In the genomic region with DNA sequence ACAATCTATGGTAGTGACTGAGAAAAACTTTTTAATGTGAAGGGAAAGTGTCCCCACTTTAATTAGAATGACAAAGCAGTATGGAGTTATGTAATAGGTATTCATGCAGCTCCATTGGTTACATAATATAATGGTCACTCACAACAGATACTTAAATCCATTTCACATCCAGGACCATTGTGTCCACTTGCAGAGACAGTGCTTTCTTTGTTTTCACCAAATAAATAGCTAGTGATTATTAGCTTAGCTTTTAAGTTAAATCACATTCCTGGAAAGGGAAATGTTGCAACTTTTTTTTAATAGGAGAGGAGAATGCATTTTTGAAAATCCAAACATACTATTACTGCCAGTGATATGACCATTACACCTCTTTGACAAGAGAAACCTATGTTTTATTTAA, we compare ENCODE assay signal across 23 cellular contexts. TPM values are rescaled to one million over a fixed set of nuclear protein-coding genes. Genes with fewer than 3 reads are reported as not detected.
DNase-seq lines count a peak whose midpoint lies in the region; FAIRE-seq lines count a peak whose summit lies in the region.
"Had no signal": no experiment of that assay in that cellular context is flagged by ENCODE, and none has a peak within 500 bp of the region (broad histone marks: within the 10 kb centered on the region; RNA-seq: fewer than 3 reads in every experiment).

No MANE protein-coding gene starts in this region.

- no peak overlapping the region for H3K23ac ChIP-seq in mesendoderm (ENCODE audit: low read length)

- no peaks in the 10 kb centered on the region for H3K79me2 ChIP-seq in mesendoderm (ENCODE audit: control insufficient read depth, insufficient read depth, low read length)

- FAIRE-seq in HTR-8/SVneo (lab: Jason Lieb, UNC) = no peak
- FAIRE-seq: bronchial epithelial cell, urothelium cell line had no signal

- H3K4ac ChIP-seq in mesendoderm (ENCODE audit: low read depth, low read length) = no peak overlapping the region

- H3K4me1 ChIP-seq in subcutaneous abdominal adipose tissue (ENCODE audit: control insufficient read depth in 5 of 5, insufficient read depth in 5 of 5, low read length in 5 of 5) (peaks cover 0 to 24% (median 20%) of the 10 kb centered on the region in 5 donors), mesendoderm (ENCODE audit: control insufficient read depth, low read depth, low read length) (no peaks in the 10 kb centered on the region)

- DNase-seq in Ammon's horn (ENCODE audit: low spot score) (peak; percentile 63), caudate nucleus (lab: John Stamatoyannopoulos, UW) (peak in 1 of 61 donors; percentile 29), medulla oblongata (ENCODE audit: extremely low spot score) (peak; percentile 70), DMS53 (lab: John Stamatoyannopoulos, UW) (no peak), mesendoderm (no peak), HTR-8/SVneo (ENCODE audit: insufficient read length, low spot score) (no peak)
- DNase-seq: activated CD4-positive, alpha-beta T cell treated with anti-CD3 and anti-CD28 coated beads, Interleukin-2, amount 50 U/mL, for 1 hour; activated CD8-positive, alpha-beta memory T cell treated with anti-CD3 and anti-CD28 coated beads, Interleukin-2, amount 10 ng/mL, durations not matched to agents 7 days and 5 days; activated naive CD4-positive, alpha-beta T cell treated with anti-CD3 and anti-CD28 coated beads for 36 hours; activated T-cell treated with anti-CD3 and anti-CD28 coated beads, Interleukin-2, amount 50 U/mL, for 72 hours; amniotic stem cell; CD4-positive, CD25-positive, alpha-beta regulatory T cell; heart left ventricle; mesenchymal stem cell; naive thymus-derived CD8-positive, alpha-beta T cell; NCI-H2081 treated with DMSO at 0.1 percent for 48 hours; NCI-H446; SHP77; stimulated activated CD8-positive, alpha-beta memory T cell treated with anti-CD3 and anti-CD28 coated beads, Interleukin-4, amount 100 ng/mL, for 48 hours; T-helper 9 cell had no signal

- peak overlapping the region; percentile 79 for H3K27ac ChIP-seq in caudate nucleus (ENCODE audit: low read depth, low read length)
- H3K27ac ChIP-seq in subcutaneous abdominal adipose tissue (ENCODE audit: low read depth, low read length) = peak overlapping the region; percentile 37
- no peak overlapping the region for H3K27ac ChIP-seq in mesendoderm (ENCODE audit: low read depth, low read length)

- no peaks in the 10 kb centered on the region for H3K9me3 ChIP-seq in subcutaneous abdominal adipose tissue (ENCODE audit: control insufficient read depth in 5 of 5, low read length in 5 of 5)
- H3K9me3 ChIP-seq: heart left ventricle had no signal

- no peak overlapping the region for H2BK5ac ChIP-seq in mesendoderm (ENCODE audit: low read length)

- H3K36me3 ChIP-seq in subcutaneous abdominal adipose tissue (ENCODE audit: control insufficient read depth in 5 of 5, insufficient read depth in 5 of 5, low read length in 5 of 5) (peaks cover 0 to 9% (median 2%) of the 10 kb centered on the region in 5 donors), mesendoderm (ENCODE audit: control insufficient read depth, insufficient read depth, low read length) (no peaks in the 10 kb centered on the region)

- no peak overlapping the region for H4K8ac ChIP-seq in mesendoderm (ENCODE audit: low read depth, low read length)

- H3K4me2 ChIP-seq in mesendoderm (ENCODE audit: low read length) = no peak overlapping the region

- no peak overlapping the region for H2BK120ac ChIP-seq in mesendoderm (ENCODE audit: low read depth, low read length)

- no peak overlapping the region for H2AK5ac ChIP-seq in mesendoderm (ENCODE audit: low read length)

- no peak overlapping the region for H2BK15ac ChIP-seq in mesendoderm (replicated peaks; ENCODE audit: low read depth)

- no peak overlapping the region for H3K9ac ChIP-seq in subcutaneous abdominal adipose tissue (ENCODE audit: low read length in 5 of 5)
- H3K9ac ChIP-seq in mesendoderm (ENCODE audit: low read length) = no peak overlapping the region

- no peak overlapping the region for H4K5ac ChIP-seq in mesendoderm (ENCODE audit: low read length)

- H3K18ac ChIP-seq in mesendoderm (ENCODE audit: low read length) = no peak overlapping the region

- no peaks in the 10 kb centered on the region for H3K27me3 ChIP-seq in subcutaneous abdominal adipose tissue (ENCODE audit: control insufficient read depth in 5 of 5, insufficient read depth in 4 of 5, low read length in 5 of 5)
- H3K27me3 ChIP-seq in mesendoderm (ENCODE audit: insufficient read depth, low read length, poor library complexity) = no peaks in the 10 kb centered on the region
- H3K27me3 ChIP-seq: heart left ventricle had no signal

- no peak overlapping the region for H3K4me3 ChIP-seq in subcutaneous abdominal adipose tissue (ENCODE audit: low read depth in 1 of 5, low read length in 5 of 5)
- H3K4me3 ChIP-seq in mesendoderm (ENCODE audit: low read length) = no peak overlapping the region
- H3K4me3 ChIP-seq: heart left ventricle had no signal

- H3K79me1 ChIP-seq in mesendoderm (ENCODE audit: low read length) = no peaks in the 10 kb centered on the region

- no peak overlapping the region for H3K56ac ChIP-seq in mesendoderm (ENCODE audit: low read length)

RNA-seq across cellular contexts. Expression of gene RGL1, which starts 22.9 kb away (rescaled TPM):
- 2.3 TPM for polyA plus RNA-seq in mesendoderm (2013, experiment 1 of 2)
- 2.6 TPM for polyA plus RNA-seq in mesendoderm (2013, experiment 2 of 2)

Comparison
In these comparisons a context has a peak if more than half of its experiments do, and no peak if none do; other contexts are left out.
1. DNase-seq: peak in Ammon's horn (single experiment) and medulla oblongata (single experiment); none in DMS53 (single experiment), mesendoderm (single experiment) and HTR-8/SVneo (single experiment).